1 cellular context compared by ENCODE assay signal in the genomic region with DNA sequence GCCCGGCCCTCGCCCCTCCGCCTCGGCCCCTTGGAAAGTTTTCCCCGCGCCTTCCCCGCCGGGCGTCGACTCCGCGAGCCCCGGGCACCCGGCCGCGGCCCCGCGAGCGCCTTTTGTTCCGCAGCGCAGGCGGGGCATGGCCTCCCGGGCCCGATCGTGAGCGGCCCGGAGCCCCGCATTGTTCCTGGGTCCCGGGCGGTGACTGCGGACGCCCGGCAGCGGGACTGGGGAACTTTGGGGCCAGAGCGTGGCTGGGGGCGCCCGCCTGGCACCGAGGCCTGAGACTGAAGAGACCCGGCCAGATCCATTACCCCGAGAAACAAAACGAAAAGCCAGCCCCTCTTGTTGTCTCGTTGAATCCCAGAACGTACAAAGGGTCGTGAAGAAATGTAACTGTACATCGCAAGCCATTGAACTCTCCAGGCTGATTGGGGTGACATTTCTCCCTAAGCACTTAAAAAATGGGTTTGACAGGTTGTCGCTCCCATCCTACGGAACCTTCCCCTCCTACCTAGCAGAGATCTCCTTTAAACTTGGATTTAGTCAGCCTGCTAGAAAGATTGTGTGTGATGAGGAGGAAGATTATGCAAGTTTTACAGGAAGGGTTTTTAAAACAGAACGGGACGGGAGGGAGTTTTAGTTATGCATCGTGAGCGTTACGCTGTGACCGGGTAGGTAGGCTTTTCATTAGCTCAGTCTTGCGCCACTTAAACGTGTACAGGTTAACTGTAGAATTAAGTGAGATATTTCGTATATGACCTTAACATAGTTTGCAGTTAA.
TF ChIP-seq lines count a peak whose summit lies in the region.

No MANE protein-coding gene starts in this region.

TF ChIP-seq in K562, 482 proteins besides CTCF, POLR2A, EP300 and RAD21 (continued from another document):
- TF ChIP-seq, protein P1, sequence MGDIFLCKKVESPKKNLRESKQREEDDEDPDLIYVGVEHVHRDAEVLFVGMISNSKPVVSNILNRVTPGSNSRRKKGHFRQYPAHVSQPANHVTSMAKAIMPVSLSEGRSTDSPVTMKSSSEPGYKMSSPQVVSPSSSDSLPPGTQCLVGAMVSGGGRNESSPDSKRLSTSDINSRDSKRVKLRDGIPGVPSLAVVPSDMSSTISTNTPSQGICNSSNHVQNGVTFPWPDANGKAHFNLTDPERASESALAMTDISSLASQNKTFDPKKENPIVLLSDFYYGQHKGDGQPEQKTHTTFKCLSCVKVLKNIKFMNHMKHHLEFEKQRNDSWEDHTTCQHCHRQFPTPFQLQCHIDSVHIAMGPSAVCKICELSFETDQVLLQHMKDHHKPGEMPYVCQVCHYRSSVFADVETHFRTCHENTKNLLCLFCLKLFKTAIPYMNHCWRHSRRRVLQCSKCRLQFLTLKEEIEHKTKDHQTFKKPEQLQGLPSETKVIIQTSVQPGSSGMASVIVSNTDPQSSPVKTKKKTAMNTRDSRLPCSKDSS (IDR thresholded peaks at IDR 0.05; ENCODE audit: low read depth, partially characterized antibody): no peak
- TF ChIP-seq, protein P2, sequence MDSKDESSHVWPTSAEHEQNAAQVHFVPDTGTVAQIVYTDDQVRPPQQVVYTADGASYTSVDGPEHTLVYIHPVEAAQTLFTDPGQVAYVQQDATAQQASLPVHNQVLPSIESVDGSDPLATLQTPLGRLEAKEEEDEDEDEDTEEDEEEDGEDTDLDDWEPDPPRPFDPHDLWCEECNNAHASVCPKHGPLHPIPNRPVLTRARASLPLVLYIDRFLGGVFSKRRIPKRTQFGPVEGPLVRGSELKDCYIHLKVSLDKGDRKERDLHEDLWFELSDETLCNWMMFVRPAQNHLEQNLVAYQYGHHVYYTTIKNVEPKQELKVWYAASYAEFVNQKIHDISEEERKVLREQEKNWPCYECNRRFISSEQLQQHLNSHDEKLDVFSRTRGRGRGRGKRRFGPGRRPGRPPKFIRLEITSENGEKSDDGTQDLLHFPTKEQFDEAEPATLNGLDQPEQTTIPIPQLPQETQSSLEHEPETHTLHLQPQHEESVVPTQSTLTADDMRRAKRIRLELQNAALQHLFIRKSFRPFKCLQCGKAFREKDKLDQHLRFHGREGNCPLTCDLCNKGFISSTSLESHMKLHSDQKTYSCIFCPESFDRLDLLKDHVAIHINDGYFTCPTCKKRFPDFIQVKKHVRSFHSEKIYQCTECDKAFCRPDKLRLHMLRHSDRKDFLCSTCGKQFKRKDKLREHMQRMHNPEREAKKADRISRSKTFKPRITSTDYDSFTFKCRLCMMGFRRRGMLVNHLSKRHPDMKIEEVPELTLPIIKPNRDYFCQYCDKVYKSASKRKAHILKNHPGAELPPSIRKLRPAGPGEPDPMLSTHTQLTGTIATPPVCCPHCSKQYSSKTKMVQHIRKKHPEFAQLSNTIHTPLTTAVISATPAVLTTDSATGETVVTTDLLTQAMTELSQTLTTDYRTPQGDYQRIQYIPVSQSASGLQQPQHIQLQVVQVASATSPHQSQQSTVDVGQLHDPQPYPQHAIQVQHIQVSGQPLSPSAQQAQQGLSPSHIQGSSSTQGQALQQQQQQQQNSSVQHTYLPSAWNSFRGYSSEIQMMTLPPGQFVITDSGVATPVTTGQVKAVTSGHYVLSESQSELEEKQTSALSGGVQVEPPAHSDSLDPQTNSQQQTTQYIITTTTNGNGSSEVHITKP (IDR thresholded peaks at IDR 0.05; ENCODE audit: partially characterized antibody): peak; percentile 44
- TF ChIP-seq, protein P3, sequence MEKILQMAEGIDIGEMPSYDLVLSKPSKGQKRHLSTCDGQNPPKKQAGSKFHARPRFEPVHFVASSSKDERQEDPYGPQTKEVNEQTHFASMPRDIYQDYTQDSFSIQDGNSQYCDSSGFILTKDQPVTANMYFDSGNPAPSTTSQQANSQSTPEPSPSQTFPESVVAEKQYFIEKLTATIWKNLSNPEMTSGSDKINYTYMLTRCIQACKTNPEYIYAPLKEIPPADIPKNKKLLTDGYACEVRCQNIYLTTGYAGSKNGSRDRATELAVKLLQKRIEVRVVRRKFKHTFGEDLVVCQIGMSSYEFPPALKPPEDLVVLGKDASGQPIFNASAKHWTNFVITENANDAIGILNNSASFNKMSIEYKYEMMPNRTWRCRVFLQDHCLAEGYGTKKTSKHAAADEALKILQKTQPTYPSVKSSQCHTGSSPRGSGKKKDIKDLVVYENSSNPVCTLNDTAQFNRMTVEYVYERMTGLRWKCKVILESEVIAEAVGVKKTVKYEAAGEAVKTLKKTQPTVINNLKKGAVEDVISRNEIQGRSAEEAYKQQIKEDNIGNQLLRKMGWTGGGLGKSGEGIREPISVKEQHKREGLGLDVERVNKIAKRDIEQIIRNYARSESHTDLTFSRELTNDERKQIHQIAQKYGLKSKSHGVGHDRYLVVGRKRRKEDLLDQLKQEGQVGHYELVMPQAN (IDR thresholded peaks at IDR 0.05; ENCODE audit: borderline replicate concordance): peak; percentile 39; the same call in 1 of the 2 replicates
- TF ChIP-seq ELF4 (CRISPR knock-in tag; IDR thresholded peaks at IDR 0.05) (0 out of 2 replicates have a peak, but pooled peaks have one; percentile 24), PYGO2 (tag; IDR thresholded peaks at IDR 0.05) (no peak), ZC3H11A (IDR thresholded peaks at IDR 0.05; ENCODE audit: low read depth, low read length) (no peak), SMARCE1 (IDR thresholded peaks at IDR 0.05) (peak; percentile 46; the same call in 1 of the 2 replicates), NR2F6 (CRISPR knock-in tag; IDR thresholded peaks at IDR 0.05) (no peak), ESRRB (CRISPR knock-in tag; IDR thresholded peaks at IDR 0.05; ENCODE audit: borderline replicate concordance) (no peak)
- TF ChIP-seq, protein P4, sequence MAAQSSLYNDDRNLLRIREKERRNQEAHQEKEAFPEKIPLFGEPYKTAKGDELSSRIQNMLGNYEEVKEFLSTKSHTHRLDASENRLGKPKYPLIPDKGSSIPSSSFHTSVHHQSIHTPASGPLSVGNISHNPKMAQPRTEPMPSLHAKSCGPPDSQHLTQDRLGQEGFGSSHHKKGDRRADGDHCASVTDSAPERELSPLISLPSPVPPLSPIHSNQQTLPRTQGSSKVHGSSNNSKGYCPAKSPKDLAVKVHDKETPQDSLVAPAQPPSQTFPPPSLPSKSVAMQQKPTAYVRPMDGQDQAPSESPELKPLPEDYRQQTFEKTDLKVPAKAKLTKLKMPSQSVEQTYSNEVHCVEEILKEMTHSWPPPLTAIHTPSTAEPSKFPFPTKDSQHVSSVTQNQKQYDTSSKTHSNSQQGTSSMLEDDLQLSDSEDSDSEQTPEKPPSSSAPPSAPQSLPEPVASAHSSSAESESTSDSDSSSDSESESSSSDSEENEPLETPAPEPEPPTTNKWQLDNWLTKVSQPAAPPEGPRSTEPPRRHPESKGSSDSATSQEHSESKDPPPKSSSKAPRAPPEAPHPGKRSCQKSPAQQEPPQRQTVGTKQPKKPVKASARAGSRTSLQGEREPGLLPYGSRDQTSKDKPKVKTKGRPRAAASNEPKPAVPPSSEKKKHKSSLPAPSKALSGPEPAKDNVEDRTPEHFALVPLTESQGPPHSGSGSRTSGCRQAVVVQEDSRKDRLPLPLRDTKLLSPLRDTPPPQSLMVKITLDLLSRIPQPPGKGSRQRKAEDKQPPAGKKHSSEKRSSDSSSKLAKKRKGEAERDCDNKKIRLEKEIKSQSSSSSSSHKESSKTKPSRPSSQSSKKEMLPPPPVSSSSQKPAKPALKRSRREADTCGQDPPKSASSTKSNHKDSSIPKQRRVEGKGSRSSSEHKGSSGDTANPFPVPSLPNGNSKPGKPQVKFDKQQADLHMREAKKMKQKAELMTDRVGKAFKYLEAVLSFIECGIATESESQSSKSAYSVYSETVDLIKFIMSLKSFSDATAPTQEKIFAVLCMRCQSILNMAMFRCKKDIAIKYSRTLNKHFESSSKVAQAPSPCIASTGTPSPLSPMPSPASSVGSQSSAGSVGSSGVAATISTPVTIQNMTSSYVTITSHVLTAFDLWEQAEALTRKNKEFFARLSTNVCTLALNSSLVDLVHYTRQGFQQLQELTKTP (IDR thresholded peaks at IDR 0.05; ENCODE audit: low read depth in 1 of 2, partially characterized antibody in 2 of 2): peak in 1 of 2 experiments; percentile 27
